19 cellular contexts compared by ENCODE assay signal in the genomic region with DNA sequence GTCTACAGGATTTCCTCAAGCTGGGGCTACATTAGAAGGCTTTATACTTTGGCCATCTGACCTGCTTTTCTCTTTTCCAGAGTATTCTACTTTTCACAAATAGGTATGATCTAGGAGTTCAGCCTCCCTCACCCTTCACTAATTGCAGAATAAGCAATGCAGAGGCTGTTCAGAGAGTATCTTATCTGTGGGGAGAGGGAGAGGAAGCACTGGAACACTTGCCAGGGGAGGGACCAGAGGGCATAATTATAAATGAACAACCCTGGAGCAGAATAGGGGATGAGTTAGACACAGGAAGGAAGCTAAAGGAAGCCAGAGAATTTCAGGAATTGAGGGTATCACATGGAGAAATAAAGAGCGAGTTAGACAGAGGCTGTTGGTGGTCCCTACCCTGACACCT. TPM values are rescaled to one million over a fixed set of nuclear protein-coding genes. Genes with fewer than 3 reads are reported as not detected.
DNase-seq lines count a peak whose midpoint lies in the region; ATAC-seq, FAIRE-seq and TF ChIP-seq lines count a peak whose summit lies in the region.
"Had no signal": no experiment of that assay in that cellular context is flagged by ENCODE, and none has a peak within 500 bp of the region (broad histone marks: within the 10 kb centered on the region; RNA-seq: fewer than 3 reads in every experiment).

No MANE protein-coding gene starts in this region.

- peak overlapping the region; percentile 73 to 76 for H3K27ac ChIP-seq in A549
- H3K27ac ChIP-seq in muscle layer of duodenum (ENCODE audit: low read length): peak overlapping the region; percentile 58
- H3K27ac ChIP-seq: upper lobe of right lung had no signal

- H3K9me3 Mint-ChIP-seq in dendritic cell treated with granulocyte-macrophage colony-stimulating factor and Interleukin-4, amounts not matched to agents 40 ng/mL and 50 ng/mL, for 4 days: no peaks in the 10 kb centered on the region
- H3K9me3 Mint-ChIP-seq: H9; natural killer cell treated with Interleukin-12 subunit alpha and Interleukin-12 subunit beta and Interleukin-15 and Interleukin-18, amount 100 ng/mL, for 72 hours had no signal

- CTCF ChIA-PET in A549 (lab: Yijun Ruan, JAX): interaction anchor here (0.7 to 4.3 kb wide), 12 partner anchors 10 to 98 kb away, joined by 3 to 31 read pairs (median 3); a partner anchor contains a TSS

- H3K4me3 ChIP-seq in A549: no peak overlapping the region
- H3K4me3 ChIP-seq in muscle layer of duodenum (ENCODE audit: low read depth in 1 of 2, low read length in 2 of 2): no peak overlapping the region
- H3K4me3 ChIP-seq in H7 (ENCODE audit: insufficient read depth, low read depth, low read length): no peak overlapping the region
- H3K4me3 ChIP-seq: left lung, upper lobe of right lung had no signal

- no peak for TF ChIP-seq EP300 in A549 (IDR thresholded peaks at IDR 0.05)

- no peak for TF ChIP-seq POLR2A in A549 (IDR thresholded peaks at IDR 0.05; ENCODE audit: low read length)

- peaks cover 33% of the 10 kb centered on the region for H3K4me1 Mint-ChIP-seq in dendritic cell treated with granulocyte-macrophage colony-stimulating factor and Interleukin-4, amounts not matched to agents 40 ng/mL and 50 ng/mL, for 4 days (ENCODE audit: low read depth)

- no peak for FAIRE-seq in A549 (lab: Jason Lieb, UNC)

- 87% methylated on average over 1 of the region's 1 CpG for WGBS in A549 (ENCODE audit: missing lambda C conversion rate)

- H3K36me3 Mint-ChIP-seq in dendritic cell treated with granulocyte-macrophage colony-stimulating factor and Interleukin-4, amounts not matched to agents 40 ng/mL and 50 ng/mL, for 4 days (ENCODE audit: low read depth): no peaks in the 10 kb centered on the region
- H3K36me3 Mint-ChIP-seq: natural killer cell treated with Interleukin-12 subunit alpha and Interleukin-12 subunit beta and Interleukin-15 and Interleukin-18, amount 100 ng/mL, for 72 hours had no signal

- peak overlapping the region; percentile 73 for H3K4me2 ChIP-seq in A549

- H3K4me3 Mint-ChIP-seq in dendritic cell treated with granulocyte-macrophage colony-stimulating factor and Interleukin-4, amounts not matched to agents 40 ng/mL and 50 ng/mL, for 4 days: no peak overlapping the region
- H3K4me3 Mint-ChIP-seq: H9; natural killer cell treated with Interleukin-12 subunit alpha and Interleukin-12 subunit beta and Interleukin-15 and Interleukin-18, amount 100 ng/mL, for 72 hours had no signal

- ATAC-seq in A549: peak; percentile 45 to 63
- peak; percentile 11 for ATAC-seq in GM18867 (IDR thresholded peaks at IDR 0.05; ENCODE audit: unreplicated experiment)
- ATAC-seq: natural killer cell treated with Interleukin-12 subunit alpha and Interleukin-12 subunit beta and Interleukin-15 and Interleukin-18, amount 100 ng/mL, for 72 hours; SK-N-SH treated with all-trans-retinoic acid at 6 μM for 48 hours had no signal

- H3K36me3 ChIP-seq in muscle layer of duodenum (ENCODE audit: control insufficient read depth in 1 of 2, insufficient read depth in 2 of 2, low read length in 2 of 2) (no peaks in the 10 kb centered on the region), H7 (replicated peaks; ENCODE audit: control insufficient read depth, insufficient read depth, low read length) (no peaks in the 10 kb centered on the region)
- H3K36me3 ChIP-seq: left lung, upper lobe of right lung had no signal

- no peak for TF ChIP-seq RAD21 in A549 (conservative IDR thresholded peaks at IDR 0.05 in 1 of 2, IDR thresholded peaks at IDR 0.05 in 1 of 2)

- peaks cover 30% of the 10 kb centered on the region for H3K4me1 ChIP-seq in A549
- peaks cover 7 to 18% of the 10 kb centered on the region in 2 donors for H3K4me1 ChIP-seq in muscle layer of duodenum (ENCODE audit: control insufficient read depth in 1 of 2, insufficient read depth in 2 of 2, low read length in 2 of 2)

- peak overlapping the region; percentile 25 for H3K27ac Mint-ChIP-seq in dendritic cell treated with granulocyte-macrophage colony-stimulating factor and Interleukin-4, amounts not matched to agents 40 ng/mL and 50 ng/mL, for 4 days

- intact Hi-C loops in dendritic cell treated with granulocyte-macrophage colony-stimulating factor and Interleukin-4, amounts not matched to agents 40 ng/mL and 50 ng/mL, for 4 days (cut with micrococcal nuclease): loop anchor here (5.0 kb wide), 1 partner anchor 41 kb away; no protein-coding TSS in a partner anchor

- H3K9me3 ChIP-seq in A549 (no peaks in the 10 kb centered on the region), muscle layer of duodenum (ENCODE audit: control insufficient read depth in 1 of 2, low read length in 2 of 2) (no peaks in the 10 kb centered on the region)
- H3K9me3 ChIP-seq: left lung, upper lobe of right lung had no signal

- H3K27me3 Mint-ChIP-seq in dendritic cell treated with granulocyte-macrophage colony-stimulating factor and Interleukin-4, amounts not matched to agents 40 ng/mL and 50 ng/mL, for 4 days: peaks cover 3% of the 10 kb centered on the region
- H3K27me3 Mint-ChIP-seq: natural killer cell treated with Interleukin-12 subunit alpha and Interleukin-12 subunit beta and Interleukin-15 and Interleukin-18, amount 100 ng/mL, for 72 hours had no signal

- POLR2A ChIA-PET in A549 (lab: Yijun Ruan, JAX): interaction anchor here (0.5 kb wide), 1 partner anchor 138 kb away, joined by 4 read pairs; no protein-coding TSS in a partner anchor

- TF ChIP-seq CTCF in A549 (IDR thresholded peaks at IDR 0.05): no peak

- no peaks in the 10 kb centered on the region for H3K27me3 ChIP-seq in muscle layer of duodenum (ENCODE audit: low read depth, low read length)
- no peaks in the 10 kb centered on the region for H3K27me3 ChIP-seq in H7 (ENCODE audit: control insufficient read depth, insufficient read depth, low read length)
- H3K27me3 ChIP-seq: left lung, upper lobe of right lung had no signal

- no peak for DNase-seq in A549 (ENCODE audit: low read depth in 1 of 2, low spot score in 1 of 2)
- no peak for DNase-seq in DMS 273 treated with DMSO at 0.1 percent for 48 hours (lab: John Stamatoyannopoulos, UW)
- DNase-seq in stimulated activated CD4-positive, alpha-beta T cell treated with anti-CD3 and anti-CD28 coated beads, Interleukin-15, amount 100 ng/mL, for 24 hours: no peak
- DNase-seq in H7: no peak
- no peak for DNase-seq in activated T-cell treated with anti-CD3 and anti-CD28 coated beads for 4 hours
- DNase-seq: DMS153; effector CD4-positive, alpha-beta T cell; H9; left lung; NCI-H2171 treated with DMSO at 0.1 percent for 48 hours; stimulated activated CD4-positive, alpha-beta T cell treated with anti-CD3 and anti-CD28 coated beads, Interleukin-2, amount 100 ng/mL, for 48 hours; stimulated activated CD8-positive, alpha-beta memory T cell treated with anti-CD3 and anti-CD28 coated beads, Interleukin-4, amount 100 ng/mL, for 48 hours; upper lobe of right lung had no signal

TF ChIP-seq in A549, 52 proteins besides CTCF, POLR2A, EP300 and RAD21:
- TF ChIP-seq JUNB (IDR thresholded peaks at IDR 0.05): no peak

RNA-seq across cellular contexts. Expression of a gene that starts 29.9 kb away (rescaled TPM):
- polyA plus RNA-seq in A549 (2011; rRNA removed) (8.9 and 10.1 TPM in 2 replicates), A549 (2017; fragmentation: RNase III; extraction: RNeasy Plus Mini Kit Qiagen cat#74134 plus additional on column Dnase treatment) (0.43 to 0.88 TPM (median 0.52 TPM) in 3 replicates)
- 0.54 and 0.87 TPM in 2 replicates for polyA plus RNA-seq in A549 (2012; cell fraction: cytosol; rRNA removed)
- 0.91 TPM in 2 replicates for polyA plus RNA-seq in A549 (2012; cell fraction: nucleus; rRNA removed)
- polyA minus RNA-seq in A549 (2011; rRNA and poly(A)+ RNA removed): 5.6 and 6.7 TPM in 2 replicates
- 0.30 and 0.42 TPM in 2 replicates for total RNA-seq in H7 (2014; rRNA removed; shearing (Covaris generic))

RNA-seq across cellular contexts. Expression of a gene that starts 55.6 kb away (rescaled TPM):
- polyA plus RNA-seq in A549 (2011; rRNA removed) (0.13 and 0.14 TPM in 2 replicates), A549 (2017; fragmentation: RNase III; extraction: RNeasy Plus Mini Kit Qiagen cat#74134 plus additional on column Dnase treatment) (not detected in 3 replicates)
- polyA plus RNA-seq in A549 (2012; cell fraction: cytosol; rRNA removed): 0.08 and 0.09 TPM in 2 replicates
- polyA plus RNA-seq in A549 (2012; cell fraction: nucleus; rRNA removed): not detected in 2 replicates
- polyA minus RNA-seq in A549 (2011; rRNA and poly(A)+ RNA removed): not detected in 2 replicates
- total RNA-seq in H7 (2014; rRNA removed; shearing (Covaris generic)): not detected in 2 replicates
- total RNA-seq: H9; natural killer cell treated with Interleukin-12 subunit alpha and Interleukin-12 subunit beta and Interleukin-15 and Interleukin-18, amount 100 ng/mL, for 72 hours; renal cortical epithelial cell had no signal
